ENCODE assay signal across 1 cellular context in the genomic region with DNA sequence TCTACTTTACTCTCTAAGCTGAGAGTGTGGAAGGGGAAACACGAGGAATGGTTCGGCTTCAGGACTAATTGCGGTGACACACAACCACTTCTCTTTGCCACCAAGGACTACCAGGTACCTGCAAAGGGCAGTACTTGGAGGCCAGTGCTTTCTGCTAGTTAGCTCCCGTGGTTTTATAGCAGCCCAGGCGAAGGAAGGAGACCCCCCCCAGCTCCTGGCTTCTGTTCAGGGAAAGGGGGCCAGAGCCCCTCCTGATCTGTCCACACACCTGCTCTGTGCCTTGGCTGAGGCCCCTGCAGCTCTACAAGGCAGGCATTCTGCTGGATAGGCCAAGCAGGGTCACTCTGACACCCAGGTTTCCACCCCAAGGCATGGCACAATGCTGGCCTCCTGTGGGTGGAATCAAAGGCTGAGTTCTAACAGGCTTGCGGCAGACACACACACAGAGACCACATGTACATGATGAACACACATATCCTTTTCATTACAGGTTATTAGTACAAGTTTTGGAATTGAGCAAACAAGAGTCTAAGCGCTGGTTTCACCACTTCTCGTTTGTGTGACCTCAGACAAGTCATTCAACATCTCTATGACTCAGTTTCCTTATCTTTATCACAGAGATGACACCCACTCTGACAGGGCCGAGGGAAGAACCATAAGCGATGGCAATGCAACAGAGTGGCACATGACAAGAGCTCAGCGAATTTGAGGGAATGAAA.
TF ChIP-seq lines count a peak whose summit lies in the region.

No MANE protein-coding gene starts in this region.

TF ChIP-seq in HepG2, 621 proteins besides CTCF, POLR2A, EP300 and RAD21 (continued from another document and continues in another):
- TF ChIP-seq PRDM10 (CRISPR knock-in tag; IDR thresholded peaks at IDR 0.05; ENCODE audit: low read depth) (no peak), KMT2A (CRISPR knock-in tag; IDR thresholded peaks at IDR 0.05) (no peak), ZNF12 (CRISPR knock-in tag; IDR thresholded peaks at IDR 0.05) (no peak), TCF7 (IDR thresholded peaks at IDR 0.05; ENCODE audit: low read depth) (no peak), SETDB1 (CRISPR knock-in tag; IDR thresholded peaks at IDR 0.05; ENCODE audit: borderline replicate concordance) (no peak), PRMT3 (CRISPR knock-in tag; IDR thresholded peaks at IDR 0.05; ENCODE audit: borderline replicate concordance, low read depth) (no peak), CEBPG (CRISPR knock-in tag; IDR thresholded peaks at IDR 0.05) (no peak), NAIF1 (CRISPR knock-in tag; IDR thresholded peaks at IDR 0.05; ENCODE audit: borderline replicate concordance) (0 out of 2 replicates have a peak, but pooled peaks have one; percentile 31), AKAP8 (CRISPR knock-in tag; IDR thresholded peaks at IDR 0.05) (0 out of 2 replicates have a peak, but pooled peaks have one; percentile 58), TGIF2 (CRISPR knock-in tag; IDR thresholded peaks at IDR 0.05) (no peak), UBTF (CRISPR knock-in tag; IDR thresholded peaks at IDR 0.05) (no peak), GMEB1 (CRISPR knock-in tag; IDR thresholded peaks at IDR 0.05; ENCODE audit: borderline replicate concordance) (no peak), CCAR2 (optimal IDR thresholded peaks at IDR 0.05; ENCODE audit: low read depth, low read length) (no peak), ZBTB25 (CRISPR knock-in tag; IDR thresholded peaks at IDR 0.05) (no peak), ZNF121 (CRISPR knock-in tag; IDR thresholded peaks at IDR 0.05) (no peak), THRA (CRISPR knock-in tag; IDR thresholded peaks at IDR 0.05; ENCODE audit: borderline replicate concordance) (no peak), ZKSCAN5 (CRISPR knock-in tag; IDR thresholded peaks at IDR 0.05) (no peak), ZSCAN25 (CRISPR knock-in tag; IDR thresholded peaks at IDR 0.05) (no peak), ZBTB8A (CRISPR knock-in tag; IDR thresholded peaks at IDR 0.05; ENCODE audit: borderline replicate concordance, low read depth) (no peak), ATF4 (CRISPR knock-in tag; IDR thresholded peaks at IDR 0.05) (0 out of 4 replicates have a peak, but pooled peaks of 1 of the 2 experiments have one; percentile 3)
- TF ChIP-seq, protein P1, sequence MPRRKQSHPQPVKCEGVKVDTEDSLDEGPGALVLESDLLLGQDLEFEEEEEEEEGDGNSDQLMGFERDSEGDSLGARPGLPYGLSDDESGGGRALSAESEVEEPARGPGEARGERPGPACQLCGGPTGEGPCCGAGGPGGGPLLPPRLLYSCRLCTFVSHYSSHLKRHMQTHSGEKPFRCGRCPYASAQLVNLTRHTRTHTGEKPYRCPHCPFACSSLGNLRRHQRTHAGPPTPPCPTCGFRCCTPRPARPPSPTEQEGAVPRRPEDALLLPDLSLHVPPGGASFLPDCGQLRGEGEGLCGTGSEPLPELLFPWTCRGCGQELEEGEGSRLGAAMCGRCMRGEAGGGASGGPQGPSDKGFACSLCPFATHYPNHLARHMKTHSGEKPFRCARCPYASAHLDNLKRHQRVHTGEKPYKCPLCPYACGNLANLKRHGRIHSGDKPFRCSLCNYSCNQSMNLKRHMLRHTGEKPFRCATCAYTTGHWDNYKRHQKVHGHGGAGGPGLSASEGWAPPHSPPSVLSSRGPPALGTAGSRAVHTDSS (CRISPR knock-in tag; conservative IDR thresholded peaks at IDR 0.05): no peak
- TF ChIP-seq, protein P2, sequence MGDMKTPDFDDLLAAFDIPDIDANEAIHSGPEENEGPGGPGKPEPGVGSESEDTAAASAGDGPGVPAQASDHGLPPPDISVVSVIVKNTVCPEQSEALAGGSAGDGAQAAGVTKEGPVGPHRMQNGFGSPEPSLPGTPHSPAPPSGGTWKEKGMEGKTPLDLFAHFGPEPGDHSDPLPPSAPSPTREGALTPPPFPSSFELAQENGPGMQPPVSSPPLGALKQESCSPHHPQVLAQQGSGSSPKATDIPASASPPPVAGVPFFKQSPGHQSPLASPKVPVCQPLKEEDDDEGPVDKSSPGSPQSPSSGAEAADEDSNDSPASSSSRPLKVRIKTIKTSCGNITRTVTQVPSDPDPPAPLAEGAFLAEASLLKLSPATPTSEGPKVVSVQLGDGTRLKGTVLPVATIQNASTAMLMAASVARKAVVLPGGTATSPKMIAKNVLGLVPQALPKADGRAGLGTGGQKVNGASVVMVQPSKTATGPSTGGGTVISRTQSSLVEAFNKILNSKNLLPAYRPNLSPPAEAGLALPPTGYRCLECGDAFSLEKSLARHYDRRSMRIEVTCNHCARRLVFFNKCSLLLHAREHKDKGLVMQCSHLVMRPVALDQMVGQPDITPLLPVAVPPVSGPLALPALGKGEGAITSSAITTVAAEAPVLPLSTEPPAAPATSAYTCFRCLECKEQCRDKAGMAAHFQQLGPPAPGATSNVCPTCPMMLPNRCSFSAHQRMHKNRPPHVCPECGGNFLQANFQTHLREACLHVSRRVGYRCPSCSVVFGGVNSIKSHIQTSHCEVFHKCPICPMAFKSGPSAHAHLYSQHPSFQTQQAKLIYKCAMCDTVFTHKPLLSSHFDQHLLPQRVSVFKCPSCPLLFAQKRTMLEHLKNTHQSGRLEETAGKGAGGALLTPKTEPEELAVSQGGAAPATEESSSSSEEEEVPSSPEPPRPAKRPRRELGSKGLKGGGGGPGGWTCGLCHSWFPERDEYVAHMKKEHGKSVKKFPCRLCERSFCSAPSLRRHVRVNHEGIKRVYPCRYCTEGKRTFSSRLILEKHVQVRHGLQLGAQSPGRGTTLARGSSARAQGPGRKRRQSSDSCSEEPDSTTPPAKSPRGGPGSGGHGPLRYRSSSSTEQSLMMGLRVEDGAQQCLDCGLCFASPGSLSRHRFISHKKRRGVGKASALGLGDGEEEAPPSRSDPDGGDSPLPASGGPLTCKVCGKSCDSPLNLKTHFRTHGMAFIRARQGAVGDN (CRISPR knock-in tag; IDR thresholded peaks at IDR 0.05): peak; percentile 57
- TF ChIP-seq, protein P3, sequence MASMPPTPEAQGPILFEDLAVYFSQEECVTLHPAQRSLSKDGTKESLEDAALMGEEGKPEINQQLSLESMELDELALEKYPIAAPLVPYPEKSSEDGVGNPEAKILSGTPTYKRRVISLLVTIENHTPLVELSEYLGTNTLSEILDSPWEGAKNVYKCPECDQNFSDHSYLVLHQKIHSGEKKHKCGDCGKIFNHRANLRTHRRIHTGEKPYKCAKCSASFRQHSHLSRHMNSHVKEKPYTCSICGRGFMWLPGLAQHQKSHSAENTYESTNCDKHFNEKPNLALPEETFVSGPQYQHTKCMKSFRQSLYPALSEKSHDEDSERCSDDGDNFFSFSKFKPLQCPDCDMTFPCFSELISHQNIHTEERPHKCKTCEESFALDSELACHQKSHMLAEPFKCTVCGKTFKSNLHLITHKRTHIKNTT (CRISPR knock-in tag; IDR thresholded peaks at IDR 0.05): no peak
